In genomic region chr10:79487296-79488194, GRCh38 we compare ENCODE assay signal across 8 cellular contexts. TPM values are rescaled to one million over a fixed set of nuclear protein-coding genes. Genes with fewer than 3 reads are reported as not detected.
A peak's percentile ranks its signal among the peaks of the same experiment; 100 is the strongest.
DNase-seq lines count a peak whose midpoint lies in the region; ATAC-seq and TF ChIP-seq lines count a peak whose summit lies in the region.

No MANE protein-coding gene starts in this region.

- no peaks in the 10 kb centered on the region for H3K9me3 Mint-ChIP-seq in activated naive CD4-positive, alpha-beta T cell treated with anti-CD3 and anti-CD28 coated beads for 36 hours

- CTCF ChIA-PET in activated naive CD4-positive, alpha-beta T cell treated with anti-CD3 and anti-CD28 coated beads for 36 hours (lab: Charles Lee) = interaction anchor here (0.7 to 2.7 kb wide), 7 partner anchors 10 to 718 kb away, joined by 3 to 29 read pairs (median 4); no protein-coding TSS in a partner anchor

- H3K27ac ChIP-seq in right cardiac atrium (ENCODE audit: low read length) (peak overlapping the region; percentile 49), smooth muscle cell (ENCODE audit: low read depth) (peak overlapping the region; percentile 78)

- ATAC-seq in GM18519 (IDR thresholded peaks at IDR 0.05; ENCODE audit: low FRiP score, unreplicated experiment) (peak; percentile 66), HG02938 (IDR thresholded peaks at IDR 0.05; ENCODE audit: unreplicated experiment) (peak; percentile 80), right cardiac atrium (peak; percentile 50 to 78)

- H3K36me3 Mint-ChIP-seq in activated naive CD4-positive, alpha-beta T cell treated with anti-CD3 and anti-CD28 coated beads for 36 hours (ENCODE audit: low read depth) = no peaks in the 10 kb centered on the region

- no peaks in the 10 kb centered on the region for H3K4me1 Mint-ChIP-seq in activated naive CD4-positive, alpha-beta T cell treated with anti-CD3 and anti-CD28 coated beads for 36 hours (ENCODE audit: low read depth)

- 57% methylated on average over 10 of the region's 10 CpGs for WGBS in right cardiac atrium
- WGBS in smooth muscle cell (ENCODE audit: low lambda C conversion rate) = 35% methylated on average over 10 of the region's 10 CpGs

- intact Hi-C loops in activated naive CD4-positive, alpha-beta T cell treated with anti-CD3 and anti-CD28 coated beads for 36 hours (cut with micrococcal nuclease) = loop anchor here (1.0 kb wide), 2 partner anchors 87 to 113 kb away; no protein-coding TSS in a partner anchor
- intact Hi-C loops in right cardiac atrium (cut with DNase I) = loop anchor here in 3 of 4 donors (2.0 to 5.0 kb wide), 3 partner anchors 110 to 115 kb away; no protein-coding TSS in a partner anchor

- H2AFZ ChIP-seq in smooth muscle cell (ENCODE audit: low read depth) = peak overlapping the region; percentile 3

- H3K9ac ChIP-seq in smooth muscle cell (ENCODE audit: low read depth) = no peak overlapping the region

- peak; percentile 21 for DNase-seq in CMK (ENCODE audit: low read depth)
- DNase-seq in NCI-H510A treated with DMSO at 0.1 percent for 48 hours (lab: John Stamatoyannopoulos, UW) = peak; percentile 81
- DNase-seq in activated naive CD4-positive, alpha-beta T cell treated with anti-CD3 and anti-CD28 coated beads for 36 hours = peak; percentile 47
- peak; percentile 60 to 80 (median 74) for DNase-seq in right cardiac atrium
- no peak for DNase-seq in smooth muscle cell (lab: John Stamatoyannopoulos, UW; ENCODE audit: unreplicated experiment)
- DNase-seq in kidney glomerular epithelial cell (lab: John Stamatoyannopoulos, UW) = no peak

- H3K4me1 ChIP-seq in right cardiac atrium (ENCODE audit: control insufficient read depth, insufficient read depth, low read length) (peaks cover 6% of the 10 kb centered on the region), smooth muscle cell (ENCODE audit: low read depth) (peaks cover 23% of the 10 kb centered on the region)

- no peak overlapping the region for H3K4me3 ChIP-seq in right cardiac atrium (ENCODE audit: low read length)
- H3K4me3 ChIP-seq in smooth muscle cell = no peak overlapping the region

- H3K27me3 Mint-ChIP-seq in activated naive CD4-positive, alpha-beta T cell treated with anti-CD3 and anti-CD28 coated beads for 36 hours (ENCODE audit: low read depth) = no peaks in the 10 kb centered on the region

- peak; percentile 59 for TF ChIP-seq CTCF in smooth muscle cell (IDR thresholded peaks at IDR 0.05; ENCODE audit: borderline replicate concordance, insufficient read depth, poor library complexity, severe bottlenecking)

- peaks cover 16% of the 10 kb centered on the region for H3F3A ChIP-seq in smooth muscle cell (ENCODE audit: low read depth)

- no peaks in the 10 kb centered on the region for H4K20me1 ChIP-seq in smooth muscle cell (ENCODE audit: low read depth)

- no peaks in the 10 kb centered on the region for H3K9me3 ChIP-seq in right cardiac atrium (ENCODE audit: control insufficient read depth, low read length)
- H3K9me3 ChIP-seq in smooth muscle cell (replicated peaks; ENCODE audit: low read depth) = no peaks in the 10 kb centered on the region

- H3K79me2 ChIP-seq in smooth muscle cell (ENCODE audit: low read depth) = no peaks in the 10 kb centered on the region

- peak overlapping the region; percentile 72 for H3K4me2 ChIP-seq in smooth muscle cell

- no peak overlapping the region for H3K27ac Mint-ChIP-seq in activated naive CD4-positive, alpha-beta T cell treated with anti-CD3 and anti-CD28 coated beads for 36 hours

- H3K27me3 ChIP-seq in right cardiac atrium (ENCODE audit: control insufficient read depth, insufficient read depth) = no peaks in the 10 kb centered on the region
- no peaks in the 10 kb centered on the region for H3K27me3 ChIP-seq in smooth muscle cell (ENCODE audit: low read depth)

- no peaks in the 10 kb centered on the region for H3K36me3 ChIP-seq in smooth muscle cell (ENCODE audit: low read depth)

- H3K4me3 Mint-ChIP-seq in activated naive CD4-positive, alpha-beta T cell treated with anti-CD3 and anti-CD28 coated beads for 36 hours = no peak overlapping the region

RNA-seq across cellular contexts. Expression of gene EIF5AL1, which starts 24.8 kb away (rescaled TPM):
- total RNA-seq in activated naive CD4-positive, alpha-beta T cell treated with anti-CD3 and anti-CD28 coated beads for 36 hours = 1 to 10 TPM; 2.6 to 3.5 TPM
- total RNA-seq in right cardiac atrium = under 1 TPM in 3 of 4 donors, not detected in 1; 0.09 to 0.57 (median 0.19) TPM
- polyA plus RNA-seq in right cardiac atrium = 0.45 TPM
- 0.49 and 0.58 TPM in 2 replicates for total RNA-seq in smooth muscle cell
- polyA plus RNA-seq in smooth muscle cell = 1.6 TPM in 2 replicates

RNA-seq across cellular contexts. Expression of gene ZCCHC24, which starts 42.1 kb away (rescaled TPM):
- under 1 TPM; 0.52 to 0.69 TPM for total RNA-seq in activated naive CD4-positive, alpha-beta T cell treated with anti-CD3 and anti-CD28 coated beads for 36 hours
- total RNA-seq in right cardiac atrium (10 to 100 TPM; 60.4 to 75.3 (median 63.8) TPM), smooth muscle cell (21.9 and 28.0 TPM in 2 replicates)
- polyA plus RNA-seq in right cardiac atrium (31.3 TPM), smooth muscle cell (30.6 and 52.1 TPM in 2 replicates)

Comparison
In these comparisons a context has a peak if more than half of its experiments do, and no peak if none do; other contexts are left out.
1. DNase-seq: peak in CMK (single experiment), NCI-H510A treated with DMSO at 0.1 percent for 48 hours (single experiment), activated naive CD4-positive, alpha-beta T cell treated with anti-CD3 and anti-CD28 coated beads for 36 hours (single experiment) and right cardiac atrium (3 of 3); none in smooth muscle cell (single experiment) and kidney glomerular epithelial cell (single experiment).
2. RNA of gene ZCCHC24, which starts 42.1 kb away (total RNA-seq): 60.4 to 75.3 TPM in right cardiac atrium and 21.9 to 28.0 TPM in smooth muscle cell; 0.52 to 0.69 TPM in activated naive CD4-positive, alpha-beta T cell treated with anti-CD3 and anti-CD28 coated beads for 36 hours; every median in the first group is over 10 times any median in the second.
3. Peak in every context shown above with its lines, with median percentiles within 50 percentile points of each other: ATAC-seq.